Comparison of ENCODE assay signal across 16 cellular contexts in the genomic region with DNA sequence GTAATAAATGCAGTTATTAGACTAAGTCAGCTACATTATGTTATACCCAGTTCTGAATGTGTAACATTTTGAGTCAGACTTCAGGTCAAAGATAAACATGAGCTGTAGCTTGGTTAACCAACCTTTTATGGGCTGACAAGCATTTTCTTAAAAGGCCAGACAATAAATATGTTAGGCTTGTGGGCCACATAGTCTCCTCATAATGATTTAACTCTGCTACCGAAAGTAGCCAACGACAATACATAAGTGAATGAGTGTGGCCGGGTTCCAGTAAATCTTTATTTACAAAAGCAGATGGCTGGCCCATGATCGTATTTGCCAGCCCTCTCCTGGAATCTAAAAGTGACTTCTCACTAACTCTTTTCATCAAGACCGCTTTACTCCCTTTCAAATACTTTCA. TPM values are rescaled to one million over a fixed set of nuclear protein-coding genes. Genes with fewer than 3 reads are reported as not detected.
A peak's percentile ranks its signal among the peaks of the same experiment; 100 is the strongest.
DNase-seq lines count a peak whose midpoint lies in the region; ATAC-seq and TF ChIP-seq lines count a peak whose summit lies in the region.
"Had no signal": no experiment of that assay in that cellular context is flagged by ENCODE, and none has a peak within 500 bp of the region (broad histone marks: within the 10 kb centered on the region; RNA-seq: fewer than 3 reads in every experiment).

No MANE protein-coding gene starts in this region.

- no peak overlapping the region for H3K4me2 ChIP-seq in GM23338

- H3K4me3 ChIP-seq in AG10803 (ENCODE audit: low read length) = no peak overlapping the region
- no peak overlapping the region for H3K4me3 ChIP-seq in GM23338
- H3K4me3 ChIP-seq in SJSA1 = no peak overlapping the region
- H3K4me3 ChIP-seq in kidney epithelial cell (ENCODE audit: low read depth, low read length) = no peak overlapping the region

- H3K79me2 ChIP-seq in GM23338 (replicated peaks; ENCODE audit: insufficient read depth) = peaks cover 41% of the 10 kb centered on the region

- H3K36me3 ChIP-seq in GM23338 (ENCODE audit: insufficient read depth) (no peaks in the 10 kb centered on the region), SJSA1 (peaks cover 15% of the 10 kb centered on the region), kidney epithelial cell (ENCODE audit: control insufficient read depth, insufficient read depth, low read length) (no peaks in the 10 kb centered on the region)

- no peaks in the 10 kb centered on the region for H3K27me3 Mint-ChIP-seq in GM23338 (ENCODE audit: insufficient read depth, low read depth, poor library complexity)

- H3K4me3 Mint-ChIP-seq in GM23338 = no peak overlapping the region
- H3K4me3 Mint-ChIP-seq: T-helper 2 cell treated with Interferon-gamma antibody and Interleukin-4, amounts not matched to agents 5 μg/mL and 100 μg/mL, for 36 hours had no signal

- H3F3A ChIP-seq in GM23338 (replicated peaks; ENCODE audit: low read depth) = no peaks in the 10 kb centered on the region

- no peaks in the 10 kb centered on the region for H3K9me2 ChIP-seq in GM23338 (ENCODE audit: insufficient read depth)

- peak; percentile 65 for DNase-seq in AG10803 (ENCODE audit: low read depth)
- peak; percentile 5 for DNase-seq in GM23338 (ENCODE audit: low spot score)
- peak in 1 of 2 experiments; percentile 70 for DNase-seq in SJSA1 (ENCODE audit: low read depth in 1 of 2, low spot score in 2 of 2)
- DNase-seq in kidney epithelial cell (ENCODE audit: low read depth) = peak; percentile 43
- no peak for DNase-seq in NCI-H2196 treated with DMSO at 0.1 percent for 48 hours (lab: John Stamatoyannopoulos, UW; ENCODE audit: unreplicated experiment)
- DNase-seq in hippocampal formation (lab: John Stamatoyannopoulos, UW) = no peak
- DNase-seq: activated CD4-positive, alpha-beta T cell treated with anti-CD3 and anti-CD28 coated beads for 1 hour; activated T-cell treated with anti-CD3 and anti-CD28 coated beads for 4 hours; effector CD4-positive, alpha-beta T cell; GOT3; NCI-H2171 treated with DMSO at 0.1 percent for 48 hours; SIG-M5 had no signal

- peaks cover 9% of the 10 kb centered on the region; the same call in 2 of the 3 replicates for H3K36me3 Mint-ChIP-seq in GM23338 (ENCODE audit: low read depth)

- H3K4me1 ChIP-seq in GM23338 (ENCODE audit: insufficient read depth) (peaks cover 14% of the 10 kb centered on the region; the same call in 1 of the 2 replicates), SJSA1 (replicated peaks) (peaks cover 27% of the 10 kb centered on the region)

- no peaks in the 10 kb centered on the region for H3K9me3 Mint-ChIP-seq in GM23338
- H3K9me3 Mint-ChIP-seq: activated naive CD4-positive, alpha-beta T cell treated with anti-CD3 and anti-CD28 coated beads, Interleukin-2, amount 50 U/mL, for 72 hours; T-helper 2 cell treated with Interferon-gamma antibody and Interleukin-4, amounts not matched to agents 5 μg/mL and 100 μg/mL, for 36 hours had no signal

- peaks cover 6% of the 10 kb centered on the region; the same call in 2 of the 3 replicates for H3K4me1 Mint-ChIP-seq in GM23338

- no peak for ATAC-seq in GM23338
- no peak for ATAC-seq in HG02759 (IDR thresholded peaks at IDR 0.05; ENCODE audit: unreplicated experiment)
- ATAC-seq in GM18873 (IDR thresholded peaks at IDR 0.05; ENCODE audit: low FRiP score, unreplicated experiment) = no peak

- TF ChIP-seq CTCF in AG10803 (conservative IDR thresholded peaks at IDR 0.05; ENCODE audit: low read length) (no peak), GM23338 (conservative IDR thresholded peaks at IDR 0.05; ENCODE audit: low read depth in 2 of 2) (no peak), kidney epithelial cell (IDR thresholded peaks at IDR 0.05; ENCODE audit: insufficient read depth, low read length, poor library complexity, severe bottlenecking) (no peak)

- H3K9me3 ChIP-seq in SJSA1 (replicated peaks) = no peaks in the 10 kb centered on the region

- H3K27ac ChIP-seq in GM23338 (ENCODE audit: low read depth) (no peak overlapping the region), SJSA1 (peak overlapping the region; percentile 15)

- H2AFZ ChIP-seq in GM23338 = no peak overlapping the region

- H3K27ac Mint-ChIP-seq in GM23338 = no peak overlapping the region
- H3K27ac Mint-ChIP-seq: activated naive CD4-positive, alpha-beta T cell treated with anti-CD3 and anti-CD28 coated beads, Interleukin-2, amount 50 U/mL, for 72 hours; T-helper 2 cell treated with Interferon-gamma antibody and Interleukin-4, amounts not matched to agents 5 μg/mL and 100 μg/mL, for 36 hours had no signal

- H3K27me3 ChIP-seq in GM23338 (ENCODE audit: insufficient read depth) (no peaks in the 10 kb centered on the region), SJSA1 (replicated peaks) (no peaks in the 10 kb centered on the region), kidney epithelial cell (ENCODE audit: control insufficient read depth, insufficient read depth, low read length) (no peaks in the 10 kb centered on the region)

- H4K20me1 ChIP-seq in GM23338 (replicated peaks; ENCODE audit: insufficient read depth) = peaks cover 4% of the 10 kb centered on the region; the same call in 1 of the 2 replicates

TF ChIP-seq in GM23338, 12 proteins besides CTCF, POLR2A, EP300 and RAD21 (continues in another document):
- TF ChIP-seq, protein P1, sequence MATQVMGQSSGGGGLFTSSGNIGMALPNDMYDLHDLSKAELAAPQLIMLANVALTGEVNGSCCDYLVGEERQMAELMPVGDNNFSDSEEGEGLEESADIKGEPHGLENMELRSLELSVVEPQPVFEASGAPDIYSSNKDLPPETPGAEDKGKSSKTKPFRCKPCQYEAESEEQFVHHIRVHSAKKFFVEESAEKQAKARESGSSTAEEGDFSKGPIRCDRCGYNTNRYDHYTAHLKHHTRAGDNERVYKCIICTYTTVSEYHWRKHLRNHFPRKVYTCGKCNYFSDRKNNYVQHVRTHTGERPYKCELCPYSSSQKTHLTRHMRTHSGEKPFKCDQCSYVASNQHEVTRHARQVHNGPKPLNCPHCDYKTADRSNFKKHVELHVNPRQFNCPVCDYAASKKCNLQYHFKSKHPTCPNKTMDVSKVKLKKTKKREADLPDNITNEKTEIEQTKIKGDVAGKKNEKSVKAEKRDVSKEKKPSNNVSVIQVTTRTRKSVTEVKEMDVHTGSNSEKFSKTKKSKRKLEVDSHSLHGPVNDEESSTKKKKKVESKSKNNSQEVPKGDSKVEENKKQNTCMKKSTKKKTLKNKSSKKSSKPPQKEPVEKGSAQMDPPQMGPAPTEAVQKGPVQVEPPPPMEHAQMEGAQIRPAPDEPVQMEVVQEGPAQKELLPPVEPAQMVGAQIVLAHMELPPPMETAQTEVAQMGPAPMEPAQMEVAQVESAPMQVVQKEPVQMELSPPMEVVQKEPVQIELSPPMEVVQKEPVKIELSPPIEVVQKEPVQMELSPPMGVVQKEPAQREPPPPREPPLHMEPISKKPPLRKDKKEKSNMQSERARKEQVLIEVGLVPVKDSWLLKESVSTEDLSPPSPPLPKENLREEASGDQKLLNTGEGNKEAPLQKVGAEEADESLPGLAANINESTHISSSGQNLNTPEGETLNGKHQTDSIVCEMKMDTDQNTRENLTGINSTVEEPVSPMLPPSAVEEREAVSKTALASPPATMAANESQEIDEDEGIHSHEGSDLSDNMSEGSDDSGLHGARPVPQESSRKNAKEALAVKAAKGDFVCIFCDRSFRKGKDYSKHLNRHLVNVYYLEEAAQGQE (IDR thresholded peaks at IDR 0.05; ENCODE audit: unreplicated experiment) = no peak
- TF ChIP-seq NANOG (IDR thresholded peaks at IDR 0.05; ENCODE audit: borderline replicate concordance) (no peak), ZNF331 (CRISPR knock-in tag; IDR thresholded peaks at IDR 0.05; ENCODE audit: low read depth) (no peak), JUNB (IDR thresholded peaks at IDR 0.05; ENCODE audit: unreplicated experiment) (no peak), STAT1 (IDR thresholded peaks at IDR 0.05; ENCODE audit: unreplicated experiment) (no peak), POLR2AphosphoS5 (IDR thresholded peaks at IDR 0.05; ENCODE audit: low read depth) (no peak), CREB1 (CRISPR knock-in tag; IDR thresholded peaks at IDR 0.05; ENCODE audit: low read depth) (no peak), ZNF114 (CRISPR knock-in tag; IDR thresholded peaks at IDR 0.05) (no peak), EZH2phosphoT487 (IDR thresholded peaks at IDR 0.05; ENCODE audit: unreplicated experiment) (no peak)
- TF ChIP-seq, protein P2, sequence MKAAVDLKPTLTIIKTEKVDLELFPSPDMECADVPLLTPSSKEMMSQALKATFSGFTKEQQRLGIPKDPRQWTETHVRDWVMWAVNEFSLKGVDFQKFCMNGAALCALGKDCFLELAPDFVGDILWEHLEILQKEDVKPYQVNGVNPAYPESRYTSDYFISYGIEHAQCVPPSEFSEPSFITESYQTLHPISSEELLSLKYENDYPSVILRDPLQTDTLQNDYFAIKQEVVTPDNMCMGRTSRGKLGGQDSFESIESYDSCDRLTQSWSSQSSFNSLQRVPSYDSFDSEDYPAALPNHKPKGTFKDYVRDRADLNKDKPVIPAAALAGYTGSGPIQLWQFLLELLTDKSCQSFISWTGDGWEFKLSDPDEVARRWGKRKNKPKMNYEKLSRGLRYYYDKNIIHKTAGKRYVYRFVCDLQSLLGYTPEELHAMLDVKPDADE (IDR thresholded peaks at IDR 0.05) = no peak

RNA-seq across cellular contexts. Expression of a gene that starts 49.9 kb away (rescaled TPM):
- total RNA-seq in GM23338 (2014; rRNA removed; shearing (Covaris generic)) = 48.2 and 51.1 TPM in 2 replicates
- polyA plus RNA-seq in GM23338 (2016; fragmentation: Nextera tagmentation; extraction: Ambion mirVana) = 25.8 and 31.6 TPM in 2 replicates
- total RNA-seq in SJSA1 (2014; rRNA removed; shearing (Covaris generic)) = 57.9 and 68.7 TPM in 2 replicates
- total RNA-seq in kidney epithelial cell = 29.8 and 32.8 TPM in 2 replicates

Comparison
In these comparisons a context has a peak if more than half of its experiments do, and no peak if none do; other contexts are left out.
1. DNase-seq: peak in AG10803 (single experiment), GM23338 (single experiment) and kidney epithelial cell (single experiment); none in NCI-H2196 treated with DMSO at 0.1 percent for 48 hours (single experiment) and hippocampal formation (0 of 2).